1 cellular context compared by ENCODE assay signal in the genomic region with DNA sequence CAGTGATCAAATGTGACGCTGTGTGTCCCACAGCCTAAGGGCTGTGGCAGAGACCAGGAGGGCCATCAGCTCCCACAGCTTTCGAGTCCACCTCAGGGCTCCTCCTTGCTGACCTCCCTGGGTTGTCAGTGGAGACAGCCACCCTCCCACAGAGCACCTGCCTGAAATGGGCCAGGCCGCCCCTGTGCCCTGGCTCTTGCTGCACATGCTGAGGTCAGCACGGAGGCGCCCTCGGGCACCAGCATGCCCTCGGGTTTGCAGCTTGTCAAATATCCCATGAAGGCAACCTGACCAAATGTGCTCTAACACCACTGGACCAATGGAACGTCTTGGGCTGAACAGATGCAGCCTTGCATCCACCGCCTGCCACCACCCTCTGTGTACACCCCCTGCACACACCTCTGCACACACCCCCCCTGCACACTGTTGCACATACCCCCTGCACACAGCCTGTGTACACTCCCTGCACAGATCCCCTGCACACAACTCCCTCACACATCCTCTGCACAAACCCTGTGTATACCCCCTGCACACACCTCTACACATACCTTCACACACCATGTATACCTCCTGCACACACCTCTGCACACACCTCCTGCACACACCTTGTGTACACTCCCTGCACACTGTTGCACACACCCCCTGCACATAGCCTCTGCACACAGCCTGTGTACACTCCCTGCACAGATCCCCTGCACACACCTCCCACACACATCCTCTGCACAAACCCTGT.
TF ChIP-seq lines count a peak whose summit lies in the region.

No MANE protein-coding gene starts in this region.

TF ChIP-seq in SK-N-SH treated with all-trans-retinoic acid at 6 μM for 48 hours, 23 proteins besides CTCF, POLR2A, EP300 and RAD21 (continued from another document):
- TF ChIP-seq, protein P1, sequence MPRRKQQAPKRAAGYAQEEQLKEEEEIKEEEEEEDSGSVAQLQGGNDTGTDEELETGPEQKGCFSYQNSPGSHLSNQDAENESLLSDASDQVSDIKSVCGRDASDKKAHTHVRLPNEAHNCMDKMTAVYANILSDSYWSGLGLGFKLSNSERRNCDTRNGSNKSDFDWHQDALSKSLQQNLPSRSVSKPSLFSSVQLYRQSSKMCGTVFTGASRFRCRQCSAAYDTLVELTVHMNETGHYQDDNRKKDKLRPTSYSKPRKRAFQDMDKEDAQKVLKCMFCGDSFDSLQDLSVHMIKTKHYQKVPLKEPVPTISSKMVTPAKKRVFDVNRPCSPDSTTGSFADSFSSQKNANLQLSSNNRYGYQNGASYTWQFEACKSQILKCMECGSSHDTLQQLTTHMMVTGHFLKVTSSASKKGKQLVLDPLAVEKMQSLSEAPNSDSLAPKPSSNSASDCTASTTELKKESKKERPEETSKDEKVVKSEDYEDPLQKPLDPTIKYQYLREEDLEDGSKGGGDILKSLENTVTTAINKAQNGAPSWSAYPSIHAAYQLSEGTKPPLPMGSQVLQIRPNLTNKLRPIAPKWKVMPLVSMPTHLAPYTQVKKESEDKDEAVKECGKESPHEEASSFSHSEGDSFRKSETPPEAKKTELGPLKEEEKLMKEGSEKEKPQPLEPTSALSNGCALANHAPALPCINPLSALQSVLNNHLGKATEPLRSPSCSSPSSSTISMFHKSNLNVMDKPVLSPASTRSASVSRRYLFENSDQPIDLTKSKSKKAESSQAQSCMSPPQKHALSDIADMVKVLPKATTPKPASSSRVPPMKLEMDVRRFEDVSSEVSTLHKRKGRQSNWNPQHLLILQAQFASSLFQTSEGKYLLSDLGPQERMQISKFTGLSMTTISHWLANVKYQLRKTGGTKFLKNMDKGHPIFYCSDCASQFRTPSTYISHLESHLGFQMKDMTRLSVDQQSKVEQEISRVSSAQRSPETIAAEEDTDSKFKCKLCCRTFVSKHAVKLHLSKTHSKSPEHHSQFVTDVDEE (CRISPR knock-in tag; IDR thresholded peaks at IDR 0.05), result no peak
- TF ChIP-seq, protein P2, sequence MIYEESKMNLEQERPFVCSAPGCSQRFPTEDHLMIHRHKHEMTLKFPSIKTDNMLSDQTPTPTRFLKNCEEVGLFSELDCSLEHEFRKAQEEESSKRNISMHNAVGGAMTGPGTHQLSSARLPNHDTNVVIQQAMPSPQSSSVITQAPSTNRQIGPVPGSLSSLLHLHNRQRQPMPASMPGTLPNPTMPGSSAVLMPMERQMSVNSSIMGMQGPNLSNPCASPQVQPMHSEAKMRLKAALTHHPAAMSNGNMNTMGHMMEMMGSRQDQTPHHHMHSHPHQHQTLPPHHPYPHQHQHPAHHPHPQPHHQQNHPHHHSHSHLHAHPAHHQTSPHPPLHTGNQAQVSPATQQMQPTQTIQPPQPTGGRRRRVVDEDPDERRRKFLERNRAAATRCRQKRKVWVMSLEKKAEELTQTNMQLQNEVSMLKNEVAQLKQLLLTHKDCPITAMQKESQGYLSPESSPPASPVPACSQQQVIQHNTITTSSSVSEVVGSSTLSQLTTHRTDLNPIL (CRISPR knock-in tag; IDR thresholded peaks at IDR 0.05; ENCODE audit: low read depth), result no peak
- TF ChIP-seq, protein P3, sequence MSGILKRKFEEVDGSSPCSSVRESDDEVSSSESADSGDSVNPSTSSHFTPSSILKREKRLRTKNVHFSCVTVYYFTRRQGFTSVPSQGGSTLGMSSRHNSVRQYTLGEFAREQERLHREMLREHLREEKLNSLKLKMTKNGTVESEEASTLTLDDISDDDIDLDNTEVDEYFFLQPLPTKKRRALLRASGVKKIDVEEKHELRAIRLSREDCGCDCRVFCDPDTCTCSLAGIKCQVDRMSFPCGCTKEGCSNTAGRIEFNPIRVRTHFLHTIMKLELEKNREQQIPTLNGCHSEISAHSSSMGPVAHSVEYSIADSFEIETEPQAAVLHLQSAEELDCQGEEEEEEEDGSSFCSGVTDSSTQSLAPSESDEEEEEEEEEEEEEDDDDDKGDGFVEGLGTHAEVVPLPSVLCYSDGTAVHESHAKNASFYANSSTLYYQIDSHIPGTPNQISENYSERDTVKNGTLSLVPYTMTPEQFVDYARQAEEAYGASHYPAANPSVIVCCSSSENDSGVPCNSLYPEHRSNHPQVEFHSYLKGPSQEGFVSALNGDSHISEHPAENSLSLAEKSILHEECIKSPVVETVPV (CRISPR knock-in tag; IDR thresholded peaks at IDR 0.05), result no peak
- TF ChIP-seq, protein P4, sequence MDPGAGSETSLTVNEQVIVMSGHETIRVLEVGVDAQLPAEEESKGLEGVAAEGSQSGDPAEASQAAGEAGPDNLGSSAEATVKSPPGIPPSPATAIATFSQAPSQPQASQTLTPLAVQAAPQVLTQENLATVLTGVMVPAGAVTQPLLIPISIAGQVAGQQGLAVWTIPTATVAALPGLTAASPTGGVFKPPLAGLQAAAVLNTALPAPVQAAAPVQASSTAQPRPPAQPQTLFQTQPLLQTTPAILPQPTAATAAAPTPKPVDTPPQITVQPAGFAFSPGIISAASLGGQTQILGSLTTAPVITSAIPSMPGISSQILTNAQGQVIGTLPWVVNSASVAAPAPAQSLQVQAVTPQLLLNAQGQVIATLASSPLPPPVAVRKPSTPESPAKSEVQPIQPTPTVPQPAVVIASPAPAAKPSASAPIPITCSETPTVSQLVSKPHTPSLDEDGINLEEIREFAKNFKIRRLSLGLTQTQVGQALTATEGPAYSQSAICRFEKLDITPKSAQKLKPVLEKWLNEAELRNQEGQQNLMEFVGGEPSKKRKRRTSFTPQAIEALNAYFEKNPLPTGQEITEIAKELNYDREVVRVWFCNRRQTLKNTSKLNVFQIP (CRISPR knock-in tag; IDR thresholded peaks at IDR 0.05; ENCODE audit: borderline replicate concordance, low read depth), result no peak
- no peak for TF ChIP-seq ZFP30 (CRISPR knock-in tag; IDR thresholded peaks at IDR 0.05)
